In the genomic region with DNA sequence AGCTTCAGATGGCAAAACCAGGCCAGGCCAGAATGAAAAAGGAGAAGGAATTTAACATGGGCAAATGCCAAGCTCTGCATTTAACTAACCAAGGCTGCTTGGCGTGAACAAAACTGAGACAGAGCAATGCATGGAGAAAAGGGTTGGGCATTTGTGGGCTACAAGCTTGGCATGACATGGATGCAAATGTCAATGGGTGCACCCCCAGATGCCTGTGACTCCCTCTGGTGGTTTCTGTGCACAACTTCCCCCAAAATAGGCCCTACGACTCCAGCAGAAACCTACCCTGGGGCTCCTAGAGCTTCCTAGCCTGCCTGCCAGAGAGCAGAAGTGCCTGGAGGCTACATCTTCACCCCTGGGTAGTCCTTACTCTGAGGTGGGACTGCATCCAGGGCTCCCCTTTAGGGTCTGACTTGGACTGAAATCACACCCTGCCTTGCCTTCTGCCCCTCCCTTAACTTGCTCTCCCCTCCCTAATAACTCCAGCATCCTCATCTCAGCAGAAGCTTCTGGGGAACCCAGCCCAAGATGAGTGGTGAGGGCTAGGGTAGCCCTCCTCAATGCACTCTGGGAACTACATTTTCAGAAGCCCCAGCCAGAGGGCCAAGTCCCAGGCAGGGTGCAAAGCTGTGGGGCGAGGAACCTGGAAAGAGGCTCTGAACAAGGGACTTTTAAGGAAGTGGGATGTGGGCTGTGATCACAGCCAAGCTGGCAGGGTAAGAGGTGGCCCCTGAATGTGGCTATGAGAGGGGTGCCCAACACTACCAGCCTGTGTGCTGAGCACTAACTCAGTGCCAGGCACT, we compare ENCODE assay signal across 9 cellular contexts. TPM values are rescaled to one million over a fixed set of nuclear protein-coding genes. Genes with fewer than 3 reads are reported as not detected.
DNase-seq lines count a peak whose midpoint lies in the region; ATAC-seq and TF ChIP-seq lines count a peak whose summit lies in the region.
"Had no signal": no experiment of that assay in that cellular context is flagged by ENCODE, and none has a peak within 500 bp of the region (broad histone marks: within the 10 kb centered on the region; RNA-seq: fewer than 3 reads in every experiment).

No MANE protein-coding gene starts in this region.

- H3K27ac Mint-ChIP-seq in neural crest cell (ENCODE audit: unreplicated experiment) = no peak overlapping the region

- no peaks in the 10 kb centered on the region for H3K36me3 Mint-ChIP-seq in neural crest cell (ENCODE audit: low read depth)

- H3K9me3 Mint-ChIP-seq in neural crest cell = no peaks in the 10 kb centered on the region

- H3K4me1 Mint-ChIP-seq in neural crest cell = peaks cover 8% of the 10 kb centered on the region

- no peak overlapping the region for H3K4me3 ChIP-seq in GM12864 (ENCODE audit: low read depth, low read length)
- H3K4me3 ChIP-seq: MG63 had no signal

- H3K4me3 Mint-ChIP-seq in neural crest cell = no peak overlapping the region

- DNase-seq in GM12864 (ENCODE audit: low read depth) = no peak
- DNase-seq in Kasumi-1 (lab: John Stamatoyannopoulos, UW) = peak; percentile 66 to 76
- peak; percentile 63 to 72 for DNase-seq in T47D (ENCODE audit: low read depth in 1 of 2, low spot score in 1 of 2)
- DNase-seq in neural crest cell (ENCODE audit: low read depth, low spot score) = no peak
- DNase-seq in NCI-H774 (lab: John Stamatoyannopoulos, UW) = no peak
- DNase-seq in superior temporal gyrus (ENCODE audit: extremely low spot score) = no peak
- DNase-seq in kidney glomerular epithelial cell (lab: John Stamatoyannopoulos, UW) = no peak
- DNase-seq: MG63 had no signal

- in situ Hi-C loops in T47D (cut with HindIII; ENCODE audit: low pct_unique_long_range_greater_than_20kb, low sequenced_read_pairs) = no loop called here

- ATAC-seq in HG03045 (IDR thresholded peaks at IDR 0.05; ENCODE audit: unreplicated experiment) = no peak

- TF ChIP-seq CTCF in GM12864 (IDR thresholded peaks at IDR 0.05; ENCODE audit: low read depth, low read length, missing control alignments) (peak; percentile 58), neural crest cell (conservative IDR thresholded peaks at IDR 0.05) (peak; percentile 39)

- H3K27me3 Mint-ChIP-seq in neural crest cell (ENCODE audit: low read depth) = peaks cover 23% of the 10 kb centered on the region

RNA-seq across cellular contexts. Expression of a gene that starts 11.3 kb away (rescaled TPM):
- total RNA-seq in neural crest cell = 1.4 and 1.5 TPM in 2 replicates

RNA-seq across cellular contexts. Expression of a gene that starts 33.7 kb away (rescaled TPM):
- total RNA-seq in neural crest cell = 1.4 and 1.6 TPM in 2 replicates

Comparison
In these comparisons a context has a peak if more than half of its experiments do, and no peak if none do; other contexts are left out.
1. DNase-seq: peak in Kasumi-1 (2 of 2) and T47D (2 of 2); none in GM12864 (single experiment), neural crest cell (single experiment), NCI-H774 (single experiment), superior temporal gyrus (single experiment) and kidney glomerular epithelial cell (single experiment).